ENCODE assay signal across 8 cellular contexts in genomic region chr19:44002566-44003460, GRCh38. TPM values are rescaled to one million over a fixed set of nuclear protein-coding genes. Genes with fewer than 3 reads are reported as not detected.
DNase-seq lines count a peak whose midpoint lies in the region; FAIRE-seq and TF ChIP-seq lines count a peak whose summit lies in the region.

TSS of gene ZNF230 (plus strand) at chr19:44002957. CDS start at chr19:44007079, 4,122 bp downstream.

- no peaks in the 10 kb centered on the region for H3K27me3 ChIP-seq in MM.1S (replicated peaks; ENCODE audit: insufficient read depth, low read length)
- H3K27me3 ChIP-seq in SJCRH30 = no peaks in the 10 kb centered on the region
- H3K27me3 ChIP-seq in neuronal stem cell (ENCODE audit: control insufficient read depth in 3 of 3, insufficient read depth in 3 of 3, low read depth in 1 of 3, low read length in 3 of 3) = no peaks in the 10 kb centered on the region
- no peaks in the 10 kb centered on the region for H3K27me3 ChIP-seq in subcutaneous abdominal adipose tissue (ENCODE audit: control insufficient read depth in 5 of 5, insufficient read depth in 4 of 5, low read length in 5 of 5)

- FAIRE-seq in frontal cortex (lab: Jason Lieb, UNC) = no peak

- H2BK12ac ChIP-seq in neuronal stem cell (ENCODE audit: low read length) = no peak within 1 kb of the TSS

- H3K4me2 ChIP-seq in MM.1S (ENCODE audit: low read depth, low read length) (peak within 1 kb of the TSS; percentile 80), neuronal stem cell (ENCODE audit: insufficient read depth, low read length, poor library complexity, severe bottlenecking) (peak within 1 kb of the TSS; percentile 83)

- no peak within 1 kb of the TSS for H3K4ac ChIP-seq in neuronal stem cell (ENCODE audit: low read length)

- no peaks in the 10 kb centered on the region for H3F3A ChIP-seq in MM.1S (ENCODE audit: insufficient read depth, low read length)

- no peak within 1 kb of the TSS for H2BK5ac ChIP-seq in neuronal stem cell (ENCODE audit: low read length)

- H3K9ac ChIP-seq in MM.1S (ENCODE audit: low read length) = peak within 1 kb of the TSS; percentile 25; the same call in 1 of the 2 replicates
- H3K9ac ChIP-seq in neuronal stem cell (ENCODE audit: low read depth, low read length, poor library complexity) = peak within 1 kb of the TSS; percentile 67
- peak within 1 kb of the TSS; percentile 77 to 93 (median 92) for H3K9ac ChIP-seq in subcutaneous abdominal adipose tissue (ENCODE audit: low read length in 5 of 5)

- H2BK15ac ChIP-seq in neuronal stem cell (ENCODE audit: low read length) = no peak within 1 kb of the TSS

- H3K9me3 ChIP-seq in MM.1S (replicated peaks; ENCODE audit: insufficient read depth, low read length) = no peaks in the 10 kb centered on the region
- no peaks in the 10 kb centered on the region for H3K9me3 ChIP-seq in SJCRH30 (replicated peaks)
- peaks cover 2 to 3% of the 10 kb centered on the region in 2 donors for H3K9me3 ChIP-seq in neuronal stem cell (replicated peaks in 1 of 2; ENCODE audit: control insufficient read depth in 2 of 2, insufficient read depth in 1 of 2, low read depth in 1 of 2, low read length in 2 of 2)
- H3K9me3 ChIP-seq in subcutaneous abdominal adipose tissue (ENCODE audit: control insufficient read depth in 5 of 5, low read length in 5 of 5) = peaks cover 8 to 23% (median 21%) of the 10 kb centered on the region in 5 donors

- H3K18ac ChIP-seq in neuronal stem cell (ENCODE audit: low read length) = peak within 1 kb of the TSS; percentile 40

- WGBS in neuronal stem cell (ENCODE audit: extremely low coverage in 2 of 2, insufficient read length in 2 of 2, insufficient replicate concordance in 1 of 2), 2 donors = no CpG with 5 or more reads among the region's 48 CpGs

- H3K79me1 ChIP-seq in neuronal stem cell (ENCODE audit: low read depth, low read length) = no peaks in the 10 kb centered on the region

- H2BK120ac ChIP-seq in neuronal stem cell (ENCODE audit: low read depth, low read length) = no peak within 1 kb of the TSS

- no peak within 1 kb of the TSS for H3K14ac ChIP-seq in neuronal stem cell (ENCODE audit: low read length)

- no peak within 1 kb of the TSS for H3K27ac ChIP-seq in MM.1S (ENCODE audit: low read length)
- peak within 1 kb of the TSS; percentile 30; the same call in 1 of the 2 replicates for H3K27ac ChIP-seq in SJCRH30
- H3K27ac ChIP-seq in neuronal stem cell (replicated peaks; ENCODE audit: low read length) = no peak within 1 kb of the TSS
- peak within 1 kb of the TSS; percentile 72 for H3K27ac ChIP-seq in subcutaneous abdominal adipose tissue (ENCODE audit: low read depth, low read length)

- no peak within 1 kb of the TSS for H2AK5ac ChIP-seq in neuronal stem cell (ENCODE audit: low read depth, low read length)

- H3K23ac ChIP-seq in neuronal stem cell (ENCODE audit: low read depth, low read length, poor library complexity) = no peak within 1 kb of the TSS

- no peaks in the 10 kb centered on the region for H4K20me1 ChIP-seq in MM.1S (ENCODE audit: insufficient read depth, low read length)

- H3K9me2 ChIP-seq in MM.1S (replicated peaks; ENCODE audit: insufficient read depth, low read length) = no peaks in the 10 kb centered on the region

- H3K4me1 ChIP-seq in MM.1S (ENCODE audit: low read length) (peaks cover 4% of the 10 kb centered on the region; the same call in 1 of the 2 replicates), SJCRH30 (no peaks in the 10 kb centered on the region; the same call in 1 of the 2 replicates), neuronal stem cell (ENCODE audit: control insufficient read depth in 2 of 2, insufficient read depth in 1 of 2, low read depth in 1 of 2, low read length in 2 of 2) (peaks cover 0 to 1% of the 10 kb centered on the region in 2 donors), subcutaneous abdominal adipose tissue (ENCODE audit: control insufficient read depth in 5 of 5, insufficient read depth in 5 of 5, low read length in 5 of 5) (peaks cover 0 to 19% (median 18%) of the 10 kb centered on the region in 5 donors)

- H2AFZ ChIP-seq in MM.1S (ENCODE audit: low read length) (peak within 1 kb of the TSS; percentile 89), neuronal stem cell (ENCODE audit: low read length) (peak within 1 kb of the TSS; percentile 90)

- DNase-seq in GF-D8 (lab: John Stamatoyannopoulos, UW) (peak; percentile 87), HCEC 1CT (peak; percentile 95), MM.1S (peak; percentile 94), SJCRH30 (peak; percentile 92 to 97), frontal cortex (ENCODE audit: low spot score in 2 of 2) (peak; percentile 70 to 83), neuronal stem cell (ENCODE audit: low spot score) (peak; percentile 91)
- DNase-seq in activated naive CD4-positive, alpha-beta T cell treated with Interleukin-2 at 50 U/mL for 16 hours = peak; percentile 83

- H4K91ac ChIP-seq in neuronal stem cell (ENCODE audit: low read depth, low read length, poor library complexity) = no peak within 1 kb of the TSS

- no peak for TF ChIP-seq CTCF in MM.1S (IDR thresholded peaks at IDR 0.05; ENCODE audit: low read length)

- no peak within 1 kb of the TSS for H4K8ac ChIP-seq in neuronal stem cell (ENCODE audit: low read depth, low read length)

- H3K4me3 ChIP-seq in MM.1S (ENCODE audit: low read length) (peak within 1 kb of the TSS; percentile 84), SJCRH30 (peak within 1 kb of the TSS; percentile 83), neuronal stem cell (ENCODE audit: low read length in 2 of 2) (peak within 1 kb of the TSS; percentile 70 to 86), subcutaneous abdominal adipose tissue (ENCODE audit: low read depth in 1 of 5, low read length in 5 of 5) (peak within 1 kb of the TSS; percentile 98 to 99 (median 99))

- no peaks in the 10 kb centered on the region for H3K79me2 ChIP-seq in MM.1S (ENCODE audit: low read length)

- no peaks in the 10 kb centered on the region for H3K36me3 ChIP-seq in MM.1S (replicated peaks; ENCODE audit: insufficient read depth, low read length)
- H3K36me3 ChIP-seq in SJCRH30 = peaks cover 8% of the 10 kb centered on the region
- peaks cover 2 to 5% of the 10 kb centered on the region in 2 donors for H3K36me3 ChIP-seq in neuronal stem cell (replicated peaks in 1 of 2; ENCODE audit: control insufficient read depth in 2 of 2, insufficient read depth in 2 of 2, low read length in 2 of 2)
- H3K36me3 ChIP-seq in subcutaneous abdominal adipose tissue (ENCODE audit: control insufficient read depth in 5 of 5, insufficient read depth in 5 of 5, low read length in 5 of 5) = peaks cover 9 to 11% (median 9%) of the 10 kb centered on the region in 5 donors

RNA-seq across cellular contexts. Expression of gene ZNF230, which starts in this region (rescaled TPM):
- 6.0 and 6.5 TPM in 2 replicates for total RNA-seq in SJCRH30 (2014; rRNA removed; shearing (Covaris generic))
- total RNA-seq in frontal cortex = 11.0 TPM
- 1.9 TPM for polyA plus RNA-seq in neuronal stem cell (2013, experiment 1 of 2)
- polyA plus RNA-seq in neuronal stem cell (2013, experiment 2 of 2) = 1.9 TPM

Comparison
In these comparisons a context has a peak if more than half of its experiments do, and no peak if none do; other contexts are left out.
1. H3K27ac ChIP-seq: peak in SJCRH30 (single experiment) and subcutaneous abdominal adipose tissue (single experiment); none in MM.1S (single experiment) and neuronal stem cell (single experiment).
2. H3K9ac ChIP-seq: peak in every context shown above with its lines; median percentile 92 in subcutaneous abdominal adipose tissue; 67 in neuronal stem cell; 25 in MM.1S.
3. Peak in every context shown above with its lines, with median percentiles within 50 percentile points of each other: DNase-seq and H3K4me3 ChIP-seq.